In genomic region chr12:58105225-58106119, GRCh38 we compare ENCODE assay signal across 10 cellular contexts.
DNase-seq lines count a peak whose midpoint lies in the region; ATAC-seq and TF ChIP-seq lines count a peak whose summit lies in the region.
"Had no signal": no experiment of that assay in that cellular context is flagged by ENCODE, and none has a peak within 500 bp of the region (broad histone marks: within the 10 kb centered on the region; RNA-seq: fewer than 3 reads in every experiment).

No MANE protein-coding gene starts in this region.

- BruUV-seq in OCI-LY7 (replicated peaks; lab: Mats Ljungman, UMichigan) = no TSS peak

- H3K9me3 ChIP-seq in OCI-LY7 (ENCODE audit: low read length) = no peaks in the 10 kb centered on the region
- H3K9me3 ChIP-seq in osteoblast (ENCODE audit: low read depth, low read length) = no peaks in the 10 kb centered on the region

- no peak overlapping the region for H3K4me3 ChIP-seq in GM12875 (ENCODE audit: low read depth, low read length)
- H3K4me3 ChIP-seq in OCI-LY7 (ENCODE audit: low read depth, low read length, poor library complexity, severe bottlenecking) = no peak overlapping the region
- H3K4me3 ChIP-seq in epithelial cell of proximal tubule (ENCODE audit: low read depth, low read length) = no peak overlapping the region
- no peak overlapping the region for H3K4me3 ChIP-seq in osteoblast (ENCODE audit: insufficient read depth, low read length)

- H3K9me2 ChIP-seq in OCI-LY7 (ENCODE audit: insufficient read depth, low read length) = no peaks in the 10 kb centered on the region

- H4K20me1 ChIP-seq in OCI-LY7 (ENCODE audit: insufficient read depth, low read length) (no peaks in the 10 kb centered on the region), osteoblast (ENCODE audit: insufficient read depth, low read length) (no peaks in the 10 kb centered on the region)

- no peak overlapping the region for H3K27ac ChIP-seq in OCI-LY7 (ENCODE audit: low read depth, low read length, poor library complexity, severe bottlenecking)
- no peak overlapping the region for H3K27ac ChIP-seq in osteoblast (ENCODE audit: low read depth, low read length)
- no peak overlapping the region for H3K27ac ChIP-seq in substantia nigra (ENCODE audit: low read depth, low read length, poor library complexity, severe bottlenecking)

- H3K4me1 ChIP-seq in OCI-LY7 (ENCODE audit: insufficient read depth, low read length, poor library complexity, severe bottlenecking) (no peaks in the 10 kb centered on the region), osteoblast (ENCODE audit: insufficient read depth, low read length) (no peaks in the 10 kb centered on the region)

- TF ChIP-seq CTCF in GM12875 (IDR thresholded peaks at IDR 0.05; ENCODE audit: borderline replicate concordance, insufficient read depth, low read depth, low read length) (peak; percentile 10; the same call in 1 of the 2 replicates), OCI-LY7 (conservative IDR thresholded peaks at IDR 0.05; ENCODE audit: low read length) (peak; percentile 57), epithelial cell of proximal tubule (conservative IDR thresholded peaks at IDR 0.05; ENCODE audit: low read depth, low read length) (peak; percentile 53), osteoblast (IDR thresholded peaks at IDR 0.05; ENCODE audit: extremely low read depth, low read depth, low read length) (peak; percentile 42)

- POLR2A ChIA-PET in OCI-LY7 (lab: Charles Lee) = no interaction called here

- no peaks in the 10 kb centered on the region for H3K27me3 ChIP-seq in osteoblast (ENCODE audit: insufficient read depth, low read length)

- CTCF ChIA-PET in OCI-LY7 (lab: Charles Lee; ENCODE audit: unreplicated experiment) = no interaction called here

- ATAC-seq in GM21390 (IDR thresholded peaks at IDR 0.05; ENCODE audit: unreplicated experiment) = no peak
- ATAC-seq: activated CD8-positive, alpha-beta memory T cell treated with anti-CD3 and anti-CD28 coated beads, Interleukin-2, amount 10 ng/mL, durations not matched to agents 7 days and 5 days had no signal

- no peak for DNase-seq in OCI-LY7 (ENCODE audit: low spot score)
- DNase-seq in epithelial cell of proximal tubule (ENCODE audit: low read depth) = no peak
- peak; percentile 62 for DNase-seq in osteoblast (ENCODE audit: insufficient read length, low spot score, missing footprints)
- DNase-seq in GOT3 (lab: John Stamatoyannopoulos, UW) = no peak
- DNase-seq in NCI-H446 (lab: John Stamatoyannopoulos, UW) = no peak
- no peak for DNase-seq in substantia nigra (lab: John Stamatoyannopoulos, UW)
- DNase-seq: activated CD8-positive, alpha-beta memory T cell treated with anti-CD3 and anti-CD28 coated beads, Interleukin-2, amount 10 ng/mL, durations not matched to agents 7 days and 5 days; stimulated activated CD4-positive, alpha-beta T cell treated with anti-CD3 and anti-CD28 coated beads, Interleukin-4, amount 100 ng/mL, for 4 hours had no signal

- no peaks in the 10 kb centered on the region for H3K79me2 ChIP-seq in OCI-LY7 (ENCODE audit: insufficient read depth, low read depth, low read length)
- no peaks in the 10 kb centered on the region for H3K79me2 ChIP-seq in osteoblast (ENCODE audit: insufficient read depth, low read length)

- H3K36me3 ChIP-seq in OCI-LY7 (ENCODE audit: insufficient read depth, low read length) (no peaks in the 10 kb centered on the region), osteoblast (ENCODE audit: insufficient read depth, low read length) (no peaks in the 10 kb centered on the region)

- H2AFZ ChIP-seq in OCI-LY7 (ENCODE audit: low read length) = no peak overlapping the region
- H2AFZ ChIP-seq in osteoblast (ENCODE audit: low read length) = no peak overlapping the region

- intact Hi-C loops in OCI-LY7 (cut with micrococcal nuclease; ENCODE audit: unreplicated experiment) = no loop called here

- H3K4me2 ChIP-seq in OCI-LY7 (ENCODE audit: low read length) = no peak overlapping the region
- H3K4me2 ChIP-seq in osteoblast (ENCODE audit: insufficient read depth, low read length) = no peak overlapping the region
